ENCODE assay signal across 7 cellular contexts in the genomic region with DNA sequence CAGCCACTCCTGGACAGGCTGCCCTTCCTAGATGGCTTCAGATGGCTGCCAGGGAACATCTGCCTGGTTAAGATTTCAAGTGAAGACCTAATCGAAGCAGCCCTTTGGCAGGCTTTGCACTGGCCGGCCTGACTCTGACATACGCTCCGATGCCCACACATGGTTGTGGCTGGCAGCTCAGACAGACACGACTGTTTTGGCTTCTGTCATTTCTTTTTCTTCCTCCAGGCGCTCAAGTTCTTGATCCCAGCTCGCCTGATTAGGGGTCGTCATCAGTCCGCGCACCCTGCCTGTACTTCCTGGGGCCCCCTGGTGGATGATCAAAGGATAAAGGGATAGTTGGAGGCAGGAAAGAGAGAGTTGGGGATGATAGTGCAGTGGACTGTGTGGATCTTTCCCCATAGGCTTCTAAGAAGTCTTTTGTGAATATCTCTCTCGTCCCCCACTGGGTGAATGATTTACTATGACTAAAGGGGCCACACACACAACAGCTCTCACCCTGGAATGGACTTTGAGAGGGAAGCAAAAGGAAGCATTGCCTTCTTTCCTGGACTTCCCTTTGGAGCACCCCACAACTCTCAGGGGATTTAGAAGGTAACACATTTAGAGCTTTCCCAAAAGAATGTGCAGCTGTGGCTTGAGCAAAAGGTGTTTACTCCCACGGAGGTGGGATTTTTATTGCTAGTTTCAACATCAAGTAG. TPM values are rescaled to one million over a fixed set of nuclear protein-coding genes. Genes with fewer than 3 reads are reported as not detected.
DNase-seq lines count a peak whose midpoint lies in the region; ATAC-seq, FAIRE-seq and TF ChIP-seq lines count a peak whose summit lies in the region.

No MANE protein-coding gene starts in this region.

- H4K8ac ChIP-seq in H1 (ENCODE audit: extremely low read depth, insufficient read depth, low read length) (peak overlapping the region; percentile 86; the same call in 1 of the 2 replicates), mesenchymal stem cell (ENCODE audit: low read length) (peak overlapping the region; percentile 96)

- H3K79me1 ChIP-seq in H1 (ENCODE audit: low read depth, low read length) (no peaks in the 10 kb centered on the region), mesenchymal stem cell (replicated peaks; ENCODE audit: low read length, poor library complexity, severe bottlenecking) (peaks cover 3% of the 10 kb centered on the region)

- CTCF ChIA-PET in H1 (lab: Charles Lee; ENCODE audit: partially characterized antibody): interaction anchor here (0.8 to 6.8 kb wide), 44 partner anchors 9 to 397 kb away, joined by 3 to 85 read pairs (median 6); a partner anchor contains a TSS

- H3K27me3 ChIP-seq in H1 (replicated peaks in 1 of 4; ENCODE audit: control insufficient read depth in 3 of 4, extremely low read depth in 1 of 4, insufficient read depth in 3 of 4, low read length in 3 of 4): no peaks in the 10 kb centered on the region; a peak in 1 of 7 replicates
- H3K27me3 ChIP-seq in mesenchymal stem cell (ENCODE audit: control insufficient read depth in 1 of 2, insufficient read depth in 1 of 2, low read length in 2 of 2): no peaks in the 10 kb centered on the region
- H3K27me3 ChIP-seq in thoracic aorta (replicated peaks; ENCODE audit: insufficient read depth): no peaks in the 10 kb centered on the region

- H3K56ac ChIP-seq in H1 (replicated peaks; ENCODE audit: insufficient read length, low read depth, low read length): no peak overlapping the region

- H2BK20ac ChIP-seq in H1 (ENCODE audit: low read length): no peak overlapping the region

- no peak overlapping the region for H4K5ac ChIP-seq in H1 (ENCODE audit: insufficient read length, low read depth, low read length)

- H3K36me3 ChIP-seq in H1 (ENCODE audit: control insufficient read depth in 2 of 4, insufficient read depth in 4 of 4, low read length in 3 of 4) (no peaks in the 10 kb centered on the region), mesenchymal stem cell (ENCODE audit: control insufficient read depth in 1 of 2, insufficient read depth in 2 of 2, low read depth in 1 of 2, low read length in 2 of 2) (no peaks in the 10 kb centered on the region), thoracic aorta (no peaks in the 10 kb centered on the region)

- H2BK5ac ChIP-seq in H1 (ENCODE audit: low read depth, low read length): no peak overlapping the region
- H2BK5ac ChIP-seq in mesenchymal stem cell (ENCODE audit: low read depth, low read length, poor library complexity, severe bottlenecking): no peak overlapping the region

- peak; percentile 66 to 76 for TF ChIP-seq RAD21 in H1 (IDR thresholded peaks at IDR 0.05 in 1 of 2, conservative IDR thresholded peaks at IDR 0.05 in 1 of 2; ENCODE audit: low read depth in 2 of 2, low read length in 2 of 2)

- H2BK120ac ChIP-seq in H1 (replicated peaks; ENCODE audit: low read depth, low read length): no peak overlapping the region
- peak overlapping the region; percentile 92 for H2BK120ac ChIP-seq in mesenchymal stem cell (ENCODE audit: low read depth, low read length)

- H3K4ac ChIP-seq in H1 (replicated peaks; ENCODE audit: insufficient read length, low read depth, low read length): no peak overlapping the region
- peak overlapping the region; percentile 83 to 84 for H3K4ac ChIP-seq in mesenchymal stem cell (ENCODE audit: low read depth in 1 of 2, low read length in 2 of 2)

- H2AFZ ChIP-seq in H1 (ENCODE audit: low read length): peak overlapping the region; percentile 98
- H2AFZ ChIP-seq in mesenchymal stem cell (ENCODE audit: low read depth, low read length): peak overlapping the region; percentile 34

- no peak overlapping the region for H3K27ac ChIP-seq in H1 (ENCODE audit: low read depth, low read length)
- peak overlapping the region; percentile 31 for H3K27ac ChIP-seq in mesenchymal stem cell (ENCODE audit: low read length, poor library complexity, severe bottlenecking)
- H3K27ac ChIP-seq in thoracic aorta: peak overlapping the region; percentile 28 to 54

- H3K9me3 ChIP-seq in H1 (ENCODE audit: insufficient read depth in 2 of 2, low read depth in 1 of 2, low read length in 1 of 2): no peaks in the 10 kb centered on the region
- no peaks in the 10 kb centered on the region for H3K9me3 ChIP-seq in mesenchymal stem cell (ENCODE audit: control insufficient read depth, low read length)
- H3K9me3 ChIP-seq in thoracic aorta: no peaks in the 10 kb centered on the region

- WGBS in H1 (ENCODE audit: extremely low coverage in 1 of 2, insufficient coverage in 1 of 2, insufficient read length in 1 of 2, insufficient replicate concordance in 2 of 2, low coverage in 1 of 2, low lambda C conversion rate in 2 of 2, missing lambda C conversion rate in 1 of 2), 2 experiments: 28% methylated on average over 12 of the region's 12 CpGs; no CpG with 5 or more reads in 1 of the 2 experiments
- WGBS in mesenchymal stem cell: 52% methylated on average over 8 of the region's 12 CpGs

- H4K91ac ChIP-seq in H1 (replicated peaks; ENCODE audit: insufficient read length, low read length) (no peak overlapping the region), mesenchymal stem cell (ENCODE audit: low read length) (peak overlapping the region; percentile 95)

- ATAC-seq in thoracic aorta (ENCODE audit: insufficient number of reproducible peaks, low FRiP score, low read depth): no peak
- ATAC-seq in GM18861 (IDR thresholded peaks at IDR 0.05; ENCODE audit: unreplicated experiment): no peak

- H3K14ac ChIP-seq in H1 (ENCODE audit: insufficient read length) (no peak overlapping the region), mesenchymal stem cell (ENCODE audit: low read length in 2 of 2) (peak overlapping the region in 1 of 2 experiments; percentile 49)

- H2AK5ac ChIP-seq in H1 (ENCODE audit: low read depth, low read length): no peak overlapping the region
- H2AK5ac ChIP-seq in mesenchymal stem cell (ENCODE audit: low read length, severe bottlenecking): peak overlapping the region; percentile 79

- DNase-seq in ELR (ENCODE audit: low read depth): peak; percentile 89
- DNase-seq in HT-29 (ENCODE audit: low spot score): peak; percentile 39
- DNase-seq in SHP77 treated with DMSO at 0.1 percent for 48 hours (lab: John Stamatoyannopoulos, UW): peak; percentile 64
- DNase-seq in H1 (ENCODE audit: low read depth in 1 of 2, low spot score in 2 of 2): peak; percentile 58 to 87
- peak; percentile 80 for DNase-seq in mesenchymal stem cell
- DNase-seq in thoracic aorta (ENCODE audit: low spot score): no peak

- H3K9ac ChIP-seq in H1 (replicated peaks in 1 of 4; ENCODE audit: extremely low read depth in 1 of 4, low read depth in 3 of 4, low read length in 3 of 4) (no peak overlapping the region; a peak in 2 of 7 replicates), mesenchymal stem cell (ENCODE audit: low read length) (peak overlapping the region; percentile 88)

- no peaks in the 10 kb centered on the region for H4K20me1 ChIP-seq in H1 (replicated peaks in 1 of 2; ENCODE audit: control insufficient read depth in 1 of 2, insufficient read depth in 2 of 2, low read length in 2 of 2)

- FAIRE-seq in H1 (lab: Jason Lieb, UNC): no peak

- peak in 1 of 2 experiments; percentile 44; a peak in 1 of 3 replicates for TF ChIP-seq EP300 in H1 (IDR thresholded peaks at IDR 0.05; ENCODE audit: borderline replicate concordance in 1 of 2, low read depth in 2 of 2, low read length in 2 of 2)

- H3K23me2 ChIP-seq in H1 (ENCODE audit: low read depth, low read length): no peaks in the 10 kb centered on the region

- H3K18ac ChIP-seq in H1 (ENCODE audit: extremely low read depth, low read length) (no peak overlapping the region), mesenchymal stem cell (ENCODE audit: low read depth in 1 of 2, low read length in 2 of 2) (peak overlapping the region; percentile 70 to 95)

- POLR2A ChIA-PET in H1 (lab: Charles Lee; ENCODE audit: partially characterized antibody): interaction anchor here (2.0 to 2.4 kb wide), 2 partner anchors 22 to 313 kb away, joined by 4 to 17 read pairs; a partner anchor contains a TSS

- TF ChIP-seq CTCF in H1 (IDR thresholded peaks at IDR 0.05; ENCODE audit: control extremely low read depth in 1 of 3, insufficient read depth in 1 of 3, low read depth in 1 of 3, low read length in 3 of 3) (peak; percentile 70 to 98 (median 84)), thoracic aorta (IDR thresholded peaks at IDR 0.05) (peak; percentile 85)

- H3K4me3 ChIP-seq in H1 (ENCODE audit: extremely low read depth in 1 of 4, insufficient read depth in 2 of 4, low read depth in 3 of 4, low read length in 4 of 4) (peak overlapping the region in 1 of 4 experiments; percentile 13; a peak in 1 of 8 replicates), mesenchymal stem cell (ENCODE audit: insufficient read depth in 1 of 2, low read depth in 1 of 2, low read length in 2 of 2) (peak overlapping the region in 1 of 2 experiments; percentile 34), thoracic aorta (peak overlapping the region; percentile 58)

- H3K23ac ChIP-seq in H1 (ENCODE audit: insufficient read length) (no peak overlapping the region), mesenchymal stem cell (ENCODE audit: low read length in 2 of 2) (no peak overlapping the region)

- peak in 1 of 2 experiments; percentile 54; a peak in 1 of 3 replicates for TF ChIP-seq POLR2A in H1 (IDR thresholded peaks at IDR 0.05; ENCODE audit: control extremely low read depth in 1 of 2, low read depth in 2 of 2, low read length in 2 of 2)

- no peaks in the 10 kb centered on the region for H3K79me2 ChIP-seq in H1 (ENCODE audit: control insufficient read depth in 1 of 2, insufficient read depth in 2 of 2, low read length in 2 of 2)

- H2BK15ac ChIP-seq in H1 (ENCODE audit: low read length) (0 out of 2 replicates have a peak overlapping the region, but pooled peaks have one; percentile 77), mesenchymal stem cell (ENCODE audit: low read depth, poor library complexity, severe bottlenecking) (peak overlapping the region; percentile 77)

- 0 out of 2 replicates have a peak overlapping the region, but pooled peaks have one; percentile 11 for H2BK12ac ChIP-seq in H1 (ENCODE audit: low read depth, low read length)
- H2BK12ac ChIP-seq in mesenchymal stem cell (ENCODE audit: low read length in 2 of 2): peak overlapping the region; percentile 91 to 95

- H3K4me1 ChIP-seq in H1 (replicated peaks in 1 of 4; ENCODE audit: control insufficient read depth in 3 of 4, insufficient read depth in 4 of 4, low read length in 3 of 4) (peaks cover 0 to 4% (median 2%) of the 10 kb centered on the region in 4 experiments; a peak in 5 of 7 replicates), mesenchymal stem cell (ENCODE audit: control insufficient read depth, insufficient read depth, low read depth, low read length) (peaks cover 25% of the 10 kb centered on the region), thoracic aorta (ENCODE audit: control insufficient read depth in 1 of 2, low read depth in 2 of 2) (peaks cover 13 to 47% of the 10 kb centered on the region in 2 donors)

- peak overlapping the region; percentile 16 to 54; a peak in 3 of 4 replicates for H3K4me2 ChIP-seq in H1 (ENCODE audit: insufficient read depth in 1 of 2, low read depth in 2 of 2, low read length in 2 of 2)
- peak overlapping the region; percentile 19 for H3K4me2 ChIP-seq in mesenchymal stem cell (ENCODE audit: low read length, poor library complexity, severe bottlenecking)

RNA-seq across cellular contexts. Expression of a gene that starts 21.4 kb away (rescaled TPM):
- total RNA-seq in HT-29 (2014; rRNA removed; shearing (Covaris generic)): 4.1 and 4.6 TPM in 2 replicates
- 21.4 and 21.6 TPM in 2 replicates for total RNA-seq in H1 (2021; fragmentation: NEBNext Ultra II Directional; extraction: Animal tissue kit (Norgen Biotek cat#: 25700))
- polyA plus RNA-seq in H1 (2011; rRNA removed): 8.5 and 9.0 TPM in 2 replicates
- polyA plus RNA-seq in H1 (2011; cell fraction: cytosol; rRNA removed): 8.6 TPM
- 10.0 TPM for polyA plus RNA-seq in H1 (2011; cell fraction: nucleus; rRNA removed)
- polyA plus RNA-seq in H1 (2012, experiment 1 of 2): 8.3 to 11.6 TPM (median 10.6 TPM) in 4 replicates
- 4.8 TPM for polyA plus RNA-seq in H1 (2012, experiment 2 of 2)
- 18.2 TPM for polyA plus RNA-seq in H1 (2013, experiment 1 of 2)
- polyA plus RNA-seq in H1 (2013, experiment 2 of 2): 21.0 TPM
- 15.8 and 16.0 TPM in 2 replicates for polyA minus RNA-seq in H1 (2011; rRNA and poly(A)+ RNA removed)
- 10.1 TPM for polyA minus RNA-seq in H1 (2011; cell fraction: cytosol; rRNA and poly(A)+ RNA removed)
- 12.7 TPM for polyA minus RNA-seq in H1 (2011; cell fraction: nucleus; rRNA and poly(A)+ RNA removed)
- 133 TPM for polyA plus RNA-seq in mesenchymal stem cell (2013, experiment 1 of 2)
- 130 TPM for polyA plus RNA-seq in mesenchymal stem cell (2013, experiment 2 of 2)
- total RNA-seq in thoracic aorta: 10 to 100 TPM; 40.0 to 41.8 TPM
